ENCODE assay signal across 1 cellular context in genomic region chr4:155025762-155026457, GRCh38.
TF ChIP-seq lines count a peak whose summit lies in the region.

No MANE protein-coding gene starts in this region.

TF ChIP-seq in GM23338, 12 proteins besides CTCF, POLR2A, EP300 and RAD21 (continued from another document):
- TF ChIP-seq ZNF462 (CRISPR knock-in tag; IDR thresholded peaks at IDR 0.05): no peak
- no peak for TF ChIP-seq ZNF114 (CRISPR knock-in tag; IDR thresholded peaks at IDR 0.05)
- TF ChIP-seq EZH2 (IDR thresholded peaks at IDR 0.05; ENCODE audit: low read depth, unreplicated experiment): no peak
- TF ChIP-seq REST (IDR thresholded peaks at IDR 0.05; ENCODE audit: unreplicated experiment): no peak
- TF ChIP-seq EZH2phosphoT487 (IDR thresholded peaks at IDR 0.05; ENCODE audit: unreplicated experiment): no peak
- no peak for TF ChIP-seq NANOG (IDR thresholded peaks at IDR 0.05; ENCODE audit: borderline replicate concordance)
- no peak for TF ChIP-seq POLR2AphosphoS5 (IDR thresholded peaks at IDR 0.05; ENCODE audit: low read depth)
TF ChIP-seq in GM23338: peak in this region for 0.
